In the genomic region with DNA sequence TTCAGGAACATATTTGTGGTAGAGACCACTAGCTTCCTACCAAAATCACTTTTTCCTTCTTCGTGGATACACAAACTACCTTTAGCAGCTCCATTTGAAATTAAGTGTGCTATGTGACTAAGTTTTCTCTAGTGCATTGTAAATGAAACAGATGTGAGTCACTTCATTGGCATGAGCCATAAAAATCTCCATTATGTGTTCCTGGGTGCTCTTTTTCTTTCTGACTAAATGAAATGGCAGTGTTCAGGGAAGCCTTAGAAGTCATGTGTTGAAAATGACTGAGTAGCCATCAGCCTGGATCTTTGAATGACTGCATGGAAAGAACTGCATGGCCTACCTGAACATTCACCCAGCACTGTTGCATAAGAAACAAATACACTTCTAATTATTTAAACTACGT, we compare ENCODE assay signal across 13 cellular contexts.
DNase-seq lines count a peak whose midpoint lies in the region; ATAC-seq and FAIRE-seq lines count a peak whose summit lies in the region.
"Had no signal": no experiment of that assay in that cellular context is flagged by ENCODE, and none has a peak within 500 bp of the region (broad histone marks: within the 10 kb centered on the region; RNA-seq: fewer than 3 reads in every experiment).

No MANE protein-coding gene starts in this region.

- intact Hi-C loops in activated CD4-positive, alpha-beta T cell treated with anti-CD3 and anti-CD28 coated beads for 36 hours (cut with DNase I, micrococcal nuclease): loop anchor here (10.0 kb wide), 1 partner anchor 282 kb away; a partner anchor contains a TSS

- DNase-seq in activated CD4-positive, alpha-beta T cell treated with anti-CD3 and anti-CD28 coated beads for 36 hours: peak; percentile 7
- no peak for DNase-seq in activated CD4-positive, alpha-beta T cell treated with anti-CD3 and anti-CD28 coated beads for 1 hour
- DNase-seq in RCC 7860 (ENCODE audit: low spot score): peak; percentile 86
- DNase-seq in fibroblast of gingiva (ENCODE audit: low read depth): peak; percentile 60
- DNase-seq in skeletal muscle cell (ENCODE audit: low read depth): peak; percentile 61
- DNase-seq in hypothalamus (lab: John Stamatoyannopoulos, UW): no peak
- no peak for DNase-seq in NCI-H2029 treated with DMSO at 0.1 percent for 48 hours (lab: John Stamatoyannopoulos, UW)
- DNase-seq: head of caudate nucleus, MM.1S, upper lobe of right lung had no signal

- H3K9me3 Mint-ChIP-seq in activated CD4-positive, alpha-beta T cell treated with anti-CD3 and anti-CD28 coated beads for 36 hours (ENCODE audit: low read depth): peaks cover 2% of the 10 kb centered on the region

- H3K4me3 ChIP-seq in skeletal muscle cell (ENCODE audit: low read depth, low read length): no peak overlapping the region
- H3K4me3 ChIP-seq: GM12878, upper lobe of right lung had no signal

- H3K4me3 Mint-ChIP-seq in activated CD4-positive, alpha-beta T cell treated with anti-CD3 and anti-CD28 coated beads for 36 hours: no peak overlapping the region

- ATAC-seq in activated CD4-positive, alpha-beta T cell treated with anti-CD3 and anti-CD28 coated beads for 36 hours: peak; percentile 80
- ATAC-seq in HG03432 (IDR thresholded peaks at IDR 0.05; ENCODE audit: unreplicated experiment): no peak
- ATAC-seq: GM12878, upper lobe of right lung had no signal

- POLR2A ChIA-PET in activated CD4-positive, alpha-beta T cell treated with anti-CD3 and anti-CD28 coated beads for 36 hours (lab: Charles Lee): no interaction called here

- peaks cover 13% of the 10 kb centered on the region for H3K4me1 Mint-ChIP-seq in activated CD4-positive, alpha-beta T cell treated with anti-CD3 and anti-CD28 coated beads for 36 hours

- H3K27ac Mint-ChIP-seq in activated CD4-positive, alpha-beta T cell treated with anti-CD3 and anti-CD28 coated beads for 36 hours: no peak overlapping the region

- H3K27me3 Mint-ChIP-seq in activated CD4-positive, alpha-beta T cell treated with anti-CD3 and anti-CD28 coated beads for 36 hours: no peaks in the 10 kb centered on the region

- CTCF ChIA-PET in activated CD4-positive, alpha-beta T cell treated with anti-CD3 and anti-CD28 coated beads for 36 hours (lab: Charles Lee): interaction anchor here (1.1 to 3.5 kb wide), 2 partner anchors 41 to 605 kb away, joined by 3 to 13 read pairs; no protein-coding TSS in a partner anchor

- H3K36me3 Mint-ChIP-seq in activated CD4-positive, alpha-beta T cell treated with anti-CD3 and anti-CD28 coated beads for 36 hours (ENCODE audit: low read depth): peaks cover 2% of the 10 kb centered on the region

- peak; percentile 89 for FAIRE-seq in RCC 7860 (lab: Jason Lieb, UNC)
- FAIRE-seq: A204.1, GM12878 had no signal

Comparison
In these comparisons a context has a peak if more than half of its experiments do, and no peak if none do; other contexts are left out.
1. DNase-seq: peak in activated CD4-positive, alpha-beta T cell treated with anti-CD3 and anti-CD28 coated beads for 36 hours (single experiment), RCC 7860 (single experiment), fibroblast of gingiva (single experiment) and skeletal muscle cell (single experiment); none in activated CD4-positive, alpha-beta T cell treated with anti-CD3 and anti-CD28 coated beads for 1 hour (single experiment), hypothalamus (0 of 51) and NCI-H2029 treated with DMSO at 0.1 percent for 48 hours (single experiment).